Comparison of ENCODE assay signal across 1 cellular context in the genomic region with DNA sequence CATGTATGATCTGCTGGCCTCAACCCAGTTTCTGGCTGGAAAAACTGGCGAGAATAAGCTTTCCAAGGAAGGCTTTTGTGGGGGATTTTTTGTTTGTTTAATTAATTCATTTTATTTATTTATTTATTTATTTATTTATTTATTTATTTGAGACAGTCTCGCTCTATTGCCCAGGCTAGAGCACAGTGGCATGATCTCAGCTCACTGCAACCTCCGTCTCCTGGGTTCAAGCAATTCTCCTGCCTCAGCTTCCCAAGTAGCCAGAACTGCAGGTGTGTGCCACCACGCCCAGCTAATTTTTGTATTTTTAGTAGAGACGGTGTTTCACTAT.
TF ChIP-seq lines count a peak whose summit lies in the region.

No MANE protein-coding gene starts in this region.

TF ChIP-seq in HepG2, 621 proteins besides CTCF, POLR2A, EP300 and RAD21:
- TF ChIP-seq POLR2G (IDR thresholded peaks at IDR 0.05; ENCODE audit: low read depth, low read length) (peak; percentile 2; the same call in 1 of the 2 replicates), FOXK1 (CRISPR knock-in tag; IDR thresholded peaks at IDR 0.05; ENCODE audit: borderline replicate concordance, low read depth) (0 out of 2 replicates have a peak, but pooled peaks have one; percentile 7)
TF ChIP-seq in HepG2: peak in this region for 2; not testable (repeated sequence) for 619.
